In genomic region chr3:12967751-12968209, GRCh38 we compare ENCODE assay signal across 8 cellular contexts.
DNase-seq lines count a peak whose midpoint lies in the region; ATAC-seq, FAIRE-seq and TF ChIP-seq lines count a peak whose summit lies in the region.

No MANE protein-coding gene starts in this region.

- no peak for TF ChIP-seq CTCF in AG09309 (IDR thresholded peaks at IDR 0.05; ENCODE audit: control insufficient read depth, insufficient read depth, low read depth, low read length, missing control alignments)

- no peaks in the 10 kb centered on the region for H3K27me3 ChIP-seq in stomach smooth muscle (ENCODE audit: control insufficient read depth in 1 of 2, insufficient read depth in 2 of 2, low read length in 2 of 2)

- H3K27ac ChIP-seq in stomach smooth muscle (ENCODE audit: low read length), result no peak overlapping the region

- peak overlapping the region; percentile 43 to 64 for H3K9ac ChIP-seq in stomach smooth muscle (ENCODE audit: low read length in 2 of 2)

- peaks cover 68% of the 10 kb centered on the region for H3K4me1 ChIP-seq in stomach smooth muscle (ENCODE audit: control insufficient read depth, insufficient read depth, low read length)

- no peaks in the 10 kb centered on the region for H3K9me3 ChIP-seq in stomach smooth muscle (ENCODE audit: control insufficient read depth in 2 of 2, low read length in 2 of 2)

- peak overlapping the region; percentile 48 for H3K4me3 ChIP-seq in AG09309 (ENCODE audit: control insufficient read depth, low read depth, low read length)
- peak overlapping the region; percentile 59 to 74 for H3K4me3 ChIP-seq in stomach smooth muscle (ENCODE audit: low read length in 2 of 2)

- ATAC-seq in GM19395 (IDR thresholded peaks at IDR 0.05; ENCODE audit: unreplicated experiment) (peak; percentile 65), HG03469 (IDR thresholded peaks at IDR 0.05; ENCODE audit: unreplicated experiment) (peak; percentile 47)

- no peak for FAIRE-seq in frontal cortex (lab: Jason Lieb, UNC)

- in situ Hi-C loops in SK-MEL-5 (cut with HindIII; ENCODE audit: low pct_unique_long_range_greater_than_20kb, low sequenced_read_pairs), result no loop called here

- DNase-seq in AG09309 (ENCODE audit: low read depth), result peak; percentile 47
- peak; percentile 85 for DNase-seq in SK-MEL-5 (ENCODE audit: low read depth, low spot score)
- peak; percentile 76 to 90 (median 81) for DNase-seq in activated naive CD4-positive, alpha-beta T cell (lab: John Stamatoyannopoulos, UW)
- peak; percentile 98 to 99 for DNase-seq in frontal cortex (ENCODE audit: low spot score in 2 of 2)
- peak in 55 of 56 donors; percentile 30 to 93 (median 85) for DNase-seq in nucleus accumbens (lab: John Stamatoyannopoulos, UW)

- no peaks in the 10 kb centered on the region for H3K36me3 ChIP-seq in stomach smooth muscle (ENCODE audit: control insufficient read depth in 2 of 2, insufficient read depth in 2 of 2, low read length in 2 of 2)

Comparison
In these comparisons a context has a peak if more than half of its experiments do, and no peak if none do; other contexts are left out.
1. DNase-seq: peak in every context shown above with its lines; median percentile 98 in frontal cortex; 85 in SK-MEL-5; 85 in nucleus accumbens; 81 in activated naive CD4-positive, alpha-beta T cell; 47 in AG09309.